Comparison of ENCODE assay signal across 1 cellular context in genomic region chr1:1066403-1067283, GRCh38.
A peak's percentile ranks its signal among the peaks of the same experiment; 100 is the strongest.
TF ChIP-seq lines count a peak whose summit lies in the region.

No MANE protein-coding gene starts in this region.

TF ChIP-seq in HEK293, 187 proteins besides CTCF, POLR2A, EP300 and RAD21 (continued from another document):
- peak; percentile 61 for TF ChIP-seq PATZ1 (tag by site-specific recombination; IDR thresholded peaks at IDR 0.05)
- peak; percentile 71 for TF ChIP-seq KLF9 (tag by site-specific recombination; IDR thresholded peaks at IDR 0.05; ENCODE audit: low read depth)
- no peak for TF ChIP-seq ZNF223 (tag by site-specific recombination; IDR thresholded peaks at IDR 0.05)
- TF ChIP-seq AEBP2 (tag by site-specific recombination; IDR thresholded peaks at IDR 0.05; ENCODE audit: borderline replicate concordance): no peak
